Comparison of ENCODE assay signal across 26 cellular contexts in the genomic region with DNA sequence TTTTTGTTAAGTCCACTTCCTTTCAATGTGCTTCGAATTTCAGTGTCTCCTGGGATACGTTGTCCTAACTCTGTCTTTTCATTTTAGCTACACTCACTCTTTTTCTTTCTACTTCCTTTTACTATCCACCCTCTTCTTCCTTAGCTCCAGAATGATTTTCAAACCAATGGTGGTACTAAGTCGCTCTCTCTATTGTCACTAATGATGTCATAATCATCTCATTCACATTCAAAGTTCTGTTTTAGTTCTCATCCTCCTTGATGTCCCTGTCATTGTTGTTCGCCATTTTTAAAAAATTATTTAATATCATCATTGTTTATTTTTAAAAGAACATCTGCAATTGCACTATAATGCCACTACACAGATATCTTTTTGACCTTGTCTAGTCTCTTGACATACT. TPM values are rescaled to one million over a fixed set of nuclear protein-coding genes. Genes with fewer than 3 reads are reported as not detected.
"Had no signal": no experiment of that assay in that cellular context is flagged by ENCODE, and none has a peak within 500 bp of the region (broad histone marks: within the 10 kb centered on the region; RNA-seq: fewer than 3 reads in every experiment).

No MANE protein-coding gene starts in this region.

- H3K27me3 ChIP-seq: brain microvascular endothelial cell, dorsolateral prefrontal cortex had no signal

- DNase-seq: activated CD4-positive, alpha-beta memory T cell treated with anti-CD3 and anti-CD28 coated beads, Interleukin-2, amount 10 ng/mL, durations not matched to agents 7 days and 5 days; activated CD4-positive, alpha-beta T cell treated with anti-CD3 and anti-CD28 coated beads for 1 hour; activated CD4-positive, alpha-beta T cell treated with anti-CD3 and anti-CD28 coated beads for 4 hours; activated CD4-positive, alpha-beta T cell treated with anti-CD3 and anti-CD28 coated beads, Interleukin-2, amount 10 ng/mL, durations not matched to agents 7 days and 5 days; activated CD4-positive, alpha-beta T cell treated with anti-CD3 and anti-CD28 coated beads, Interleukin-2, amount 50 U/mL, for 4 hours; activated CD8-positive, alpha-beta memory T cell treated with anti-CD3 and anti-CD28 coated beads, Interleukin-2, amount 50 U/mL, for 48 hours; activated gamma-delta T cell treated with Interleukin-2 at 50 U/mL for 16 hours; activated naive CD4-positive, alpha-beta T cell treated with anti-CD3 and anti-CD28 coated beads, Interleukin-2, amount 50 U/mL, for 16 hours; activated naive CD4-positive, alpha-beta T cell treated with Interleukin-2 at 50 U/mL for 16 hours; activated T-cell treated with anti-CD3 and anti-CD28 coated beads for 4 hours; activated T-cell treated with anti-CD3 and anti-CD28 coated beads, Interleukin-2, amount 50 U/mL, for 24 hours; activated T-cell treated with anti-CD3 and anti-CD28 coated beads, Interleukin-2, amount 50 U/mL, for 72 hours; amniotic stem cell; anterior cingulate cortex; brain microvascular endothelial cell; dorsolateral prefrontal cortex; effector memory CD4-positive, alpha-beta T cell; endodermal cell; foreskin fibroblast; head of caudate nucleus; T-helper 2 cell had no signal

- H3K4me3 ChIP-seq: coronary artery, dorsolateral prefrontal cortex had no signal

- ATAC-seq: activated T-cell treated with anti-CD3 and anti-CD28 coated beads, Interleukin-2, amount 50 U/mL, for 72 hours; esophagus mucosa had no signal

- H3K27ac ChIP-seq: brain microvascular endothelial cell, coronary artery, dorsolateral prefrontal cortex had no signal

- H3K36me3 ChIP-seq: brain microvascular endothelial cell had no signal

- FAIRE-seq: astrocyte, bronchial epithelial cell, frontal cortex had no signal

RNA-seq across cellular contexts. Expression of a gene that starts 47.3 kb away (rescaled TPM):
- total RNA-seq: activated CD4-positive, alpha-beta memory T cell treated with anti-CD3 and anti-CD28 coated beads, Interleukin-2, amount 10 ng/mL, durations not matched to agents 7 days and 5 days; activated CD4-positive, alpha-beta T cell treated with anti-CD3 and anti-CD28 coated beads, Interleukin-2, amount 10 ng/mL, durations not matched to agents 7 days and 5 days; activated T-cell treated with anti-CD3 and anti-CD28 coated beads, Interleukin-2, amount 50 U/mL, for 72 hours; endodermal cell had no signal
